In the genomic region with DNA sequence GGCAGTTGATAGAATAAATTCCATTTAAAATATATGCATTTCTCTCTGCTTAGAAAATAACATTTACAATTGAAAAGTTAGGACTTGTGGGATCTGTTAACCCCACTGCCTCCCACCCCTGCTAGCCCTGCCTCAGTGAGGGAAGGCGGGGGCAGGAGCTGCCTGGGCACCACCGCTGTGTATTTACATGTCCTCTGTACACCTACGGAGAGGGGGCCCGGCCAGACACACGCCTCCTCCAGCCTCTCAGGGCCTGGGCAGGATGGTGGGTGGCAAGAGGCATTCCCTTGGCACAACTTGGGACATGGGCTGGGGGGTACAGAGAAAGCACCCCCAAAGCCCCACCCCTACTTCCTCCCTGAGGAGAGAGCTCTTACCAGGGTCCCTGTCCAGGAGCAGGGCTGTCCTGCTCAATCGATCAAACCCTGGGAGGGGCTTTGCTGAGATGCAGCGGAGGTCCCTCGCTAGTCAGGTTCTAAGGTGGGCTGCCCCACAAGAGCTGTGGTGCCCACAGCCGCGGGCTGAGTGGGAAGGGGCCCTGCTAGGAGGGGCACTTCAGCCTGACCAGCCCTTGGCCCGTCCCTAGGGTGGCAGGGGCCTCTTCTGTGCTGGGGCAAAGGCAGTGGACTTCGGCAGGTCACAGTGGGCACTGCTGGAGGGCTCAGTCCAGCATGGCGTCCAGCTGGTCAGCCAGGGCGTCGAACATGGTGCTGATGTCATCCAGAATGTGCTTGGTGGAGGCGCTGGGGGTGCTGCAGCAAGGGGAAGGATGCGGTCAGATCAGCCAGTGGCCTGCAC, we compare ENCODE assay signal across 15 cellular contexts. TPM values are rescaled to one million over a fixed set of nuclear protein-coding genes. Genes with fewer than 3 reads are reported as not detected.
A peak's percentile ranks its signal among the peaks of the same experiment; 100 is the strongest.
DNase-seq lines count a peak whose midpoint lies in the region; FAIRE-seq and TF ChIP-seq lines count a peak whose summit lies in the region.
"Had no signal": no experiment of that assay in that cellular context is flagged by ENCODE, and none has a peak within 500 bp of the region (broad histone marks: within the 10 kb centered on the region; RNA-seq: fewer than 3 reads in every experiment).

No MANE protein-coding gene starts in this region.

- no peak for TF ChIP-seq CTCF in tibial artery (IDR thresholded peaks at IDR 0.05)

- no CpG with 5 or more reads among the region's 17 CpGs for WGBS in neuronal stem cell (ENCODE audit: extremely low coverage in 2 of 2, insufficient read length in 2 of 2, insufficient replicate concordance in 1 of 2), 2 donors

- H3K18ac ChIP-seq in neuronal stem cell (ENCODE audit: low read length): no peak overlapping the region

- H3K27ac ChIP-seq in caudate nucleus (ENCODE audit: low read depth, low read length): peak overlapping the region; percentile 94
- no peak overlapping the region for H3K27ac ChIP-seq in neuronal stem cell (replicated peaks; ENCODE audit: low read length)
- H3K27ac ChIP-seq in tibial artery: peak overlapping the region; percentile 9 to 69

- H3K4ac ChIP-seq in neuronal stem cell (ENCODE audit: low read length): no peak overlapping the region

- no peak for DNase-seq in HTR-8/SVneo (ENCODE audit: insufficient read length, low spot score)
- DNase-seq in caudate nucleus (lab: John Stamatoyannopoulos, UW): no peak
- no peak for DNase-seq in neuronal stem cell (ENCODE audit: low spot score)
- DNase-seq in tibial artery: no peak
- no peak for DNase-seq in OCI-M2 (lab: John Stamatoyannopoulos, UW; ENCODE audit: unreplicated experiment)
- no peak for DNase-seq in SK-N-DZ (ENCODE audit: low spot score)
- no peak for DNase-seq in DMS79 (lab: John Stamatoyannopoulos, UW)
- DNase-seq: activated CD4-positive, alpha-beta T cell treated with anti-CD3 and anti-CD28 coated beads for 36 hours; CD8-positive, alpha-beta T cell; DMS53; H9; NCI-H1436; NCI-H526 treated with DMSO at 0.1 percent for 48 hours; stimulated activated CD8-positive, alpha-beta memory T cell treated with anti-CD3 and anti-CD28 coated beads, Interleukin-4, amount 100 ng/mL, for 48 hours had no signal

- intact Hi-C loops in tibial artery (cut with DNase I; ENCODE audit: low total_unique reads): no loop called here

- peak overlapping the region; percentile 47 for H3K23ac ChIP-seq in neuronal stem cell (ENCODE audit: low read depth, low read length, poor library complexity)

- peak; percentile 51 for FAIRE-seq in HTR-8/SVneo (lab: Jason Lieb, UNC)
- FAIRE-seq: GM12892 had no signal

- H3K27me3 ChIP-seq in neuronal stem cell (ENCODE audit: control insufficient read depth in 3 of 3, insufficient read depth in 3 of 3, low read depth in 1 of 3, low read length in 3 of 3): no peaks in the 10 kb centered on the region
- H3K27me3 ChIP-seq in tibial artery: no peaks in the 10 kb centered on the region

- H3K4me1 ChIP-seq in neuronal stem cell (ENCODE audit: control insufficient read depth in 2 of 2, insufficient read depth in 1 of 2, low read depth in 1 of 2, low read length in 2 of 2) (no peaks in the 10 kb centered on the region), tibial artery (peaks cover 0 to 37% (median 11%) of the 10 kb centered on the region in 4 donors)

- H2BK12ac ChIP-seq in neuronal stem cell (ENCODE audit: low read length): no peak overlapping the region

- peak overlapping the region; percentile 43 for H4K8ac ChIP-seq in neuronal stem cell (ENCODE audit: low read depth, low read length)

- H2AFZ ChIP-seq in neuronal stem cell (ENCODE audit: low read length): no peak overlapping the region

- H3K79me1 ChIP-seq in neuronal stem cell (ENCODE audit: low read depth, low read length): peaks cover 8% of the 10 kb centered on the region

- peak overlapping the region; percentile 22 for H2BK5ac ChIP-seq in neuronal stem cell (ENCODE audit: low read length)

- no peak overlapping the region for H3K4me2 ChIP-seq in neuronal stem cell (ENCODE audit: insufficient read depth, low read length, poor library complexity, severe bottlenecking)

- H3K36me3 ChIP-seq in neuronal stem cell (replicated peaks in 1 of 2; ENCODE audit: control insufficient read depth in 2 of 2, insufficient read depth in 2 of 2, low read length in 2 of 2): peaks cover 50 to 91% of the 10 kb centered on the region in 2 donors
- peaks cover 29 to 98% (median 80%) of the 10 kb centered on the region in 3 donors for H3K36me3 ChIP-seq in tibial artery

- H2BK15ac ChIP-seq in neuronal stem cell (ENCODE audit: low read length): no peak overlapping the region

- H4K91ac ChIP-seq in neuronal stem cell (ENCODE audit: low read depth, low read length, poor library complexity): no peak overlapping the region

- H3K9ac ChIP-seq in neuronal stem cell (ENCODE audit: low read depth, low read length, poor library complexity): no peak overlapping the region

- H2AK5ac ChIP-seq in neuronal stem cell (ENCODE audit: low read depth, low read length): no peak overlapping the region

- H3K4me3 ChIP-seq in neuronal stem cell (ENCODE audit: low read length in 2 of 2) (no peak overlapping the region), tibial artery (no peak overlapping the region)

- H3K9me3 ChIP-seq in neuronal stem cell (replicated peaks in 1 of 2; ENCODE audit: control insufficient read depth in 2 of 2, insufficient read depth in 1 of 2, low read depth in 1 of 2, low read length in 2 of 2): peaks cover 0 to 2% of the 10 kb centered on the region in 2 donors
- H3K9me3 ChIP-seq in tibial artery: no peaks in the 10 kb centered on the region

- no peak overlapping the region for H2BK120ac ChIP-seq in neuronal stem cell (ENCODE audit: low read depth, low read length)

- H3K14ac ChIP-seq in neuronal stem cell (ENCODE audit: low read length): no peak overlapping the region

RNA-seq across cellular contexts. Expression of a gene that starts 14.7 kb away (rescaled TPM):
- 7.5 TPM for polyA plus RNA-seq in neuronal stem cell (2013, experiment 1 of 2)
- 7.9 TPM for polyA plus RNA-seq in neuronal stem cell (2013, experiment 2 of 2)
- 7.2 and 9.4 TPM in 2 replicates for polyA plus RNA-seq in SK-N-DZ (2014; cell fraction: cytosol; rRNA removed)
- polyA plus RNA-seq in SK-N-DZ (2014; cell fraction: nucleus; rRNA removed): 13.8 and 46.4 TPM in 2 replicates

RNA-seq across cellular contexts. Expression of a gene that starts 15.7 kb away (rescaled TPM):
- polyA plus RNA-seq in neuronal stem cell (2013, experiment 1 of 2): 21.2 TPM
- polyA plus RNA-seq in neuronal stem cell (2013, experiment 2 of 2): 24.0 TPM
- polyA plus RNA-seq in SK-N-DZ (2014; cell fraction: cytosol; rRNA removed): 77.8 and 95.2 TPM in 2 replicates
- 174 and 182 TPM in 2 replicates for polyA plus RNA-seq in SK-N-DZ (2014; cell fraction: nucleus; rRNA removed)

RNA-seq across cellular contexts. Expression of a gene that starts 24.9 kb away (rescaled TPM):
- 25.2 TPM for polyA plus RNA-seq in neuronal stem cell (2013, experiment 1 of 2)
- polyA plus RNA-seq in neuronal stem cell (2013, experiment 2 of 2): 26.4 TPM
- 1.3 and 1.7 TPM in 2 replicates for polyA plus RNA-seq in SK-N-DZ (2014; cell fraction: cytosol; rRNA removed)
- 1.1 and 1.7 TPM in 2 replicates for polyA plus RNA-seq in SK-N-DZ (2014; cell fraction: nucleus; rRNA removed)

RNA-seq across cellular contexts. Expression of a gene that starts 44.2 kb away (rescaled TPM):
- polyA plus RNA-seq in neuronal stem cell (2013, experiment 1 of 2): 63.4 TPM
- 59.4 TPM for polyA plus RNA-seq in neuronal stem cell (2013, experiment 2 of 2)
- polyA plus RNA-seq in SK-N-DZ (2014; cell fraction: cytosol; rRNA removed): 87.4 and 94.3 TPM in 2 replicates
- polyA plus RNA-seq in SK-N-DZ (2014; cell fraction: nucleus; rRNA removed): 224 and 357 TPM in 2 replicates
